ENCODE assay signal across 12 cellular contexts in the genomic region with DNA sequence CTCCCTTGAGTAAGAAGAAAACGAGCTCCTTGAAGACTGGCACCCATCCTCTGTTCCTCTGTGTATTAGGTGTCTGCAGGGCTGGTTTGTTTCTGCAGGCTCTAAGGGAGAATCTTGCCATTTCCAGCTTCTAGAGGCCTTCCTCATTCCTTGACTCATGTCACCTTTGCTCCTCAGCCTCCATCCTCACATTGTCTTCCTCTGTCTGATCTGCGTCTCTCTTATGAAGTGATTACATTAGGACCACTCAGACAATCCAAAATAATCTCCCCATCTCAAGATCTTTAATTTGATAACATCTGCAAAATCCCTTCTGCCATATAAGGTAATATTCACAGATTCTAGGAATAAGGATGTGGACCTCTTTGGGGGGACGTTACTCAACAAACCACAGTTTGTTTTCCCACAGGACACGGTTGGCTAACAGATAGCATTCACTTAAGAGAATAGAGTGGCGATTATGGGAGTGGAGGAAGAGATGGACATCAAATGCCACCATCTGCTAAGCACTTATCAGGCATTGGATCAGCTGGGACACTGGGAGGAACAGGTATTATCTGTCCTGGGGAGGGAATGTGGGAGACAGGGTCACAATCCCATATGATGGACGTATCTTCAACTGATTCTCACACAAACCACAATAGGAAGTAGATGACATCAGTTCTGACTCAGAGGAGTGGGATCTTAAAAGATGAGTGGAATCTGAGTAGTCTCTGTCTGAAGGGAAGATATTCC. TPM values are rescaled to one million over a fixed set of nuclear protein-coding genes. Genes with fewer than 3 reads are reported as not detected.
DNase-seq lines count a peak whose midpoint lies in the region; ATAC-seq, FAIRE-seq and TF ChIP-seq lines count a peak whose summit lies in the region.
"Had no signal": no experiment of that assay in that cellular context is flagged by ENCODE, and none has a peak within 500 bp of the region (broad histone marks: within the 10 kb centered on the region; RNA-seq: fewer than 3 reads in every experiment).

No MANE protein-coding gene starts in this region.

- no peak overlapping the region for H3K14ac ChIP-seq in neuronal stem cell (ENCODE audit: low read length)

- H2AFZ ChIP-seq in neuronal stem cell (ENCODE audit: low read length) = no peak overlapping the region

- H3K4me3 ChIP-seq in endodermal cell (ENCODE audit: low read length) (peak overlapping the region; percentile 20), neuronal stem cell (ENCODE audit: low read length in 2 of 2) (no peak overlapping the region)

- H3K18ac ChIP-seq in neuronal stem cell (ENCODE audit: low read length) = peak overlapping the region; percentile 44

- no peak overlapping the region for H2BK120ac ChIP-seq in neuronal stem cell (ENCODE audit: low read depth, low read length)

- H4K91ac ChIP-seq in neuronal stem cell (ENCODE audit: low read depth, low read length, poor library complexity) = no peak overlapping the region

- H3K27me3 ChIP-seq in endodermal cell (ENCODE audit: control insufficient read depth, insufficient read depth, low read length, poor library complexity, severe bottlenecking) (peaks cover 19% of the 10 kb centered on the region), neuronal stem cell (ENCODE audit: control insufficient read depth in 3 of 3, insufficient read depth in 3 of 3, low read depth in 1 of 3, low read length in 3 of 3) (no peaks in the 10 kb centered on the region)

- H3K9me3 Mint-ChIP-seq in endodermal cell = peaks cover 6% of the 10 kb centered on the region
- H3K9me3 Mint-ChIP-seq: activated T-cell treated with anti-CD3 and anti-CD28 coated beads, Interleukin-2, amount 50 U/mL, for 24 hours had no signal

- no peak overlapping the region for H3K4ac ChIP-seq in neuronal stem cell (ENCODE audit: low read length)

- no peak overlapping the region for H3K4me3 Mint-ChIP-seq in endodermal cell
- H3K4me3 Mint-ChIP-seq: activated T-cell treated with anti-CD3 and anti-CD28 coated beads, Interleukin-2, amount 50 U/mL, for 24 hours had no signal

- H3K9me3 ChIP-seq in endodermal cell (ENCODE audit: control insufficient read depth, low read length) (peaks cover 6% of the 10 kb centered on the region), neuronal stem cell (replicated peaks in 1 of 2; ENCODE audit: control insufficient read depth in 2 of 2, insufficient read depth in 1 of 2, low read depth in 1 of 2, low read length in 2 of 2) (no peaks in the 10 kb centered on the region)

- H3K36me3 ChIP-seq in endodermal cell (ENCODE audit: control insufficient read depth, insufficient read depth, low read length) = no peaks in the 10 kb centered on the region
- H3K36me3 ChIP-seq in neuronal stem cell (replicated peaks in 1 of 2; ENCODE audit: control insufficient read depth in 2 of 2, insufficient read depth in 2 of 2, low read length in 2 of 2) = no peaks in the 10 kb centered on the region

- H3K27ac ChIP-seq in endodermal cell (ENCODE audit: low read depth, low read length) (no peak overlapping the region), neuronal stem cell (replicated peaks; ENCODE audit: low read length) (no peak overlapping the region)

- H2BK15ac ChIP-seq in neuronal stem cell (ENCODE audit: low read length) = no peak overlapping the region

- H2BK5ac ChIP-seq in neuronal stem cell (ENCODE audit: low read length) = no peak overlapping the region

- no peak overlapping the region for H3K9ac ChIP-seq in endodermal cell (ENCODE audit: extremely low read depth, low read length, poor library complexity, severe bottlenecking)
- H3K9ac ChIP-seq in neuronal stem cell (ENCODE audit: low read depth, low read length, poor library complexity) = no peak overlapping the region

- no peaks in the 10 kb centered on the region for H3K27me3 Mint-ChIP-seq in endodermal cell (ENCODE audit: insufficient read depth)
- H3K27me3 Mint-ChIP-seq: activated T-cell treated with anti-CD3 and anti-CD28 coated beads, Interleukin-2, amount 50 U/mL, for 24 hours had no signal

- H3K27ac Mint-ChIP-seq in endodermal cell = peak overlapping the region; percentile 26
- H3K27ac Mint-ChIP-seq: activated T-cell treated with anti-CD3 and anti-CD28 coated beads, Interleukin-2, amount 50 U/mL, for 24 hours had no signal

- H3K23ac ChIP-seq in neuronal stem cell (ENCODE audit: low read depth, low read length, poor library complexity) = no peak overlapping the region

- no peak for TF ChIP-seq CTCF in endodermal cell (conservative IDR thresholded peaks at IDR 0.05)

- H3K4me1 Mint-ChIP-seq in endodermal cell = peaks cover 38% of the 10 kb centered on the region

- WGBS in endodermal cell (ENCODE audit: insufficient coverage in 1 of 2, insufficient read length in 1 of 2), 2 experiments = 86 to 87% methylated on average over 3 to 5 of the region's 6 CpGs
- no CpG with 5 or more reads among the region's 6 CpGs for WGBS in neuronal stem cell (ENCODE audit: extremely low coverage in 2 of 2, insufficient read length in 2 of 2, insufficient replicate concordance in 1 of 2), 2 donors

- H3K4me1 ChIP-seq in endodermal cell (ENCODE audit: control insufficient read depth, insufficient read depth, low read length) (peaks cover 32% of the 10 kb centered on the region), neuronal stem cell (ENCODE audit: control insufficient read depth in 2 of 2, insufficient read depth in 1 of 2, low read depth in 1 of 2, low read length in 2 of 2) (peaks cover 3 to 8% of the 10 kb centered on the region in 2 donors)

- H3K4me2 ChIP-seq in neuronal stem cell (ENCODE audit: insufficient read depth, low read length, poor library complexity, severe bottlenecking) = no peak overlapping the region

- H3K79me1 ChIP-seq in neuronal stem cell (ENCODE audit: low read depth, low read length) = no peaks in the 10 kb centered on the region

- FAIRE-seq in frontal cortex (lab: Jason Lieb, UNC) = no peak
- FAIRE-seq: colon had no signal

- no peak overlapping the region for H2AK5ac ChIP-seq in neuronal stem cell (ENCODE audit: low read depth, low read length)

- H3K36me3 Mint-ChIP-seq in endodermal cell (ENCODE audit: low read depth) = no peaks in the 10 kb centered on the region

- no peak overlapping the region for H4K8ac ChIP-seq in neuronal stem cell (ENCODE audit: low read depth, low read length)

- H2BK12ac ChIP-seq in neuronal stem cell (ENCODE audit: low read length) = no peak overlapping the region

- ATAC-seq in GM19324 (IDR thresholded peaks at IDR 0.05; ENCODE audit: low FRiP score, unreplicated experiment) = no peak
- ATAC-seq in stimulated activated naive CD8-positive, alpha-beta T cell treated with anti-CD3 and anti-CD28 coated beads, Interleukin-15, Interleukin-2, amounts not matched to agents 100 U/mL and 50 U/mL, for 24 hours = no peak

- DNase-seq in ELR (ENCODE audit: low read depth) = peak; percentile 93
- peak; percentile 62 for DNase-seq in NCI-H226
- DNase-seq in endodermal cell = peak; percentile 20
- no peak for DNase-seq in neuronal stem cell (ENCODE audit: low spot score)
- DNase-seq in frontal cortex (ENCODE audit: low spot score in 2 of 2) = no peak
- no peak for DNase-seq in stimulated activated naive CD8-positive, alpha-beta T cell treated with anti-CD3 and anti-CD28 coated beads, Interleukin-15, Interleukin-2, amounts not matched to agents 100 U/mL and 50 U/mL, for 24 hours
- DNase-seq in stimulated activated CD4-positive, alpha-beta T cell treated with anti-CD3 and anti-CD28 coated beads, Interleukin-2, amount 100 ng/mL, for 48 hours = no peak
- DNase-seq: activated T-cell treated with anti-CD3 and anti-CD28 coated beads, Interleukin-2, amount 50 U/mL, for 24 hours; KG1; NCI-H524 treated with DMSO at 0.1 percent for 48 hours had no signal

RNA-seq across cellular contexts. Expression of a gene that starts 17.2 kb away (rescaled TPM):
- total RNA-seq in endodermal cell (1 to 10 TPM; 2.2 to 2.3 TPM), frontal cortex (2.0 TPM)
- polyA plus RNA-seq in endodermal cell (2013, experiment 1 of 2) = 1.5 TPM
- 3.0 TPM for polyA plus RNA-seq in endodermal cell (2013, experiment 2 of 2)
- 0.50 TPM for polyA plus RNA-seq in neuronal stem cell (2013, experiment 1 of 2)
- 0.43 TPM for polyA plus RNA-seq in neuronal stem cell (2013, experiment 2 of 2)

Comparison
In these comparisons a context has a peak if more than half of its experiments do, and no peak if none do; other contexts are left out.
1. DNase-seq: peak in ELR (single experiment), NCI-H226 (single experiment) and endodermal cell (single experiment); none in neuronal stem cell (single experiment), frontal cortex (0 of 2), stimulated activated naive CD8-positive, alpha-beta T cell treated with anti-CD3 and anti-CD28 coated beads, Interleukin-15, Interleukin-2, amounts not matched to agents 100 U/mL and 50 U/mL, for 24 hours (single experiment) and stimulated activated CD4-positive, alpha-beta T cell treated with anti-CD3 and anti-CD28 coated beads, Interleukin-2, amount 100 ng/mL, for 48 hours (0 of 2).